In genomic region chr6:18254793-18255192, GRCh38 we compare ENCODE assay signal across 1 cellular context.
TF ChIP-seq lines count a peak whose summit lies in the region.

No MANE protein-coding gene starts in this region.

TF ChIP-seq in HepG2, 621 proteins besides CTCF, POLR2A, EP300 and RAD21:
- TF ChIP-seq ZHX2 (IDR thresholded peaks at IDR 0.05; ENCODE audit: low read depth): no peak
- TF ChIP-seq ZHX2 (CRISPR knock-in tag; IDR thresholded peaks at IDR 0.05; ENCODE audit: borderline replicate concordance): no peak
- no peak for TF ChIP-seq ELF3 (CRISPR knock-in tag; IDR thresholded peaks at IDR 0.05)
- TF ChIP-seq ZNF891 (CRISPR knock-in tag; IDR thresholded peaks at IDR 0.05): no peak
- TF ChIP-seq, protein P1, sequence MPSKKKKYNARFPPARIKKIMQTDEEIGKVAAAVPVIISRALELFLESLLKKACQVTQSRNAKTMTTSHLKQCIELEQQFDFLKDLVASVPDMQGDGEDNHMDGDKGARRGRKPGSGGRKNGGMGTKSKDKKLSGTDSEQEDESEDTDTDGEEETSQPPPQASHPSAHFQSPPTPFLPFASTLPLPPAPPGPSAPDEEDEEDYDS (CRISPR knock-in tag; IDR thresholded peaks at IDR 0.05): no peak
- TF ChIP-seq, protein P2, sequence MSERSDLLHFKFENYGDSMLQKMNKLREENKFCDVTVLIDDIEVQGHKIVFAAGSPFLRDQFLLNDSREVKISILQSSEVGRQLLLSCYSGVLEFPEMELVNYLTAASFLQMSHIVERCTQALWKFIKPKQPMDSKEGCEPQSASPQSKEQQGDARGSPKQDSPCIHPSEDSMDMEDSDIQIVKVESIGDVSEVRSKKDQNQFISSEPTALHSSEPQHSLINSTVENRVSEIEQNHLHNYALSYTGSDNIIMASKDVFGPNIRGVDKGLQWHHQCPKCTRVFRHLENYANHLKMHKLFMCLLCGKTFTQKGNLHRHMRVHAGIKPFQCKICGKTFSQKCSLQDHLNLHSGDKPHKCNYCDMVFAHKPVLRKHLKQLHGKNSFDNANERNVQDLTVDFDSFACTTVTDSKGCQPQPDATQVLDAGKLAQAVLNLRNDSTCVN (CRISPR knock-in tag; IDR thresholded peaks at IDR 0.05; ENCODE audit: borderline replicate concordance): no peak
- no peak for TF ChIP-seq ZBTB21 (CRISPR knock-in tag; IDR thresholded peaks at IDR 0.05)
- no peak for TF ChIP-seq NFKBIZ (CRISPR knock-in tag; IDR thresholded peaks at IDR 0.05)
